In genomic region chr2:63486861-63487290, GRCh38 we compare ENCODE assay signal across 1 cellular context.
TF ChIP-seq lines count a peak whose summit lies in the region.

No MANE protein-coding gene starts in this region.

TF ChIP-seq in H1, 55 proteins besides CTCF, POLR2A, EP300 and RAD21:
- TF ChIP-seq ZNF274 (IDR thresholded peaks at IDR 0.05; ENCODE audit: borderline replicate concordance, extremely low read depth, low read length) (no peak), SP2 (IDR thresholded peaks at IDR 0.05; ENCODE audit: low read length) (no peak), NANOG (IDR thresholded peaks at IDR 0.05; ENCODE audit: insufficient read depth, low read depth, low read length, poor library complexity, severe bottlenecking) (no peak), EGR1 (IDR thresholded peaks at IDR 0.05; ENCODE audit: borderline replicate concordance, low read depth, low read length) (no peak), BACH1 (IDR thresholded peaks at IDR 0.05; ENCODE audit: low read length) (no peak), BCL11A (IDR thresholded peaks at IDR 0.05; ENCODE audit: low read depth in 2 of 2, low read length in 2 of 2) (no peak), SIN3A (conservative IDR thresholded peaks at IDR 0.05 in 1 of 2, IDR thresholded peaks at IDR 0.05 in 1 of 2; ENCODE audit: low read depth in 1 of 2, low read length in 2 of 2) (no peak), ATF2 (IDR thresholded peaks at IDR 0.05; ENCODE audit: low read length) (no peak), POU5F1 (IDR thresholded peaks at IDR 0.05; ENCODE audit: low read depth, low read length) (no peak), GTF2F1 (IDR thresholded peaks at IDR 0.05; ENCODE audit: borderline replicate concordance, low read depth, low read length) (no peak), CTBP2 (IDR thresholded peaks at IDR 0.05; ENCODE audit: borderline replicate concordance, insufficient read depth, insufficient read length, low read length) (no peak), JUN (IDR thresholded peaks at IDR 0.05; ENCODE audit: low read depth, low read length) (no peak), HDAC2 (IDR thresholded peaks at IDR 0.05; ENCODE audit: borderline replicate concordance in 1 of 2, low read depth in 2 of 2, low read length in 2 of 2) (no peak), SP4 (IDR thresholded peaks at IDR 0.05; ENCODE audit: low read length) (no peak), TAF7 (optimal IDR thresholded peaks at IDR 0.05; ENCODE audit: borderline replicate concordance, low read depth, low read length) (no peak), SAP30 (IDR thresholded peaks at IDR 0.05; ENCODE audit: insufficient read depth, insufficient replicate concordance, low read length) (no peak), POLR2AphosphoS5 (IDR thresholded peaks at IDR 0.05; ENCODE audit: low read depth, low read length) (no peak), SIX5 (IDR thresholded peaks at IDR 0.05; ENCODE audit: low read depth, low read length) (no peak), TAF1 (IDR thresholded peaks at IDR 0.05; ENCODE audit: low read depth, low read length) (no peak)
TF ChIP-seq in H1: peak in this region for 0.
